Comparison of ENCODE assay signal across 22 cellular contexts in the genomic region with DNA sequence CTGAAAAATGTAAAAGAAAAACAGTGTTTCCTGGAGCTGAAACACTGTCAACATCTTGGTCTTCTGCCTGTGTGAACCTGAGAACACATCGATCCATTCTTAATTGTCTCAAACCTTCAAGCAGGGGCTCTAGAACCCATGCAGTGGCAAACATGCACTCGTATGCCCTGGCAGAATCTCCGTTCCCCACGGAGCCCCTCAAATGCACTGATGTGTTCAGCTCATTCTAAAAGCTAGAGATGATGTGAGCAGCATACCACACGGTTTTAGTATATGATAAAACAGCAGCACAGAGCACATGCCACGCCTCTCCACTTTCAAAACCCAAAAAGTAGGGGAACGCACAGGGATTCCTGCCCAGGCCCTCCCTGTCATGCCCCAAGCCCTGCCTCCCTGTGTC. TPM values are rescaled to one million over a fixed set of nuclear protein-coding genes. Genes with fewer than 3 reads are reported as not detected.
DNase-seq lines count a peak whose midpoint lies in the region; ATAC-seq, FAIRE-seq and TF ChIP-seq lines count a peak whose summit lies in the region.
"Had no signal": no experiment of that assay in that cellular context is flagged by ENCODE, and none has a peak within 500 bp of the region (broad histone marks: within the 10 kb centered on the region; RNA-seq: fewer than 3 reads in every experiment).

No MANE protein-coding gene starts in this region.

- peaks cover 24% of the 10 kb centered on the region for H3K4me1 Mint-ChIP-seq in T-helper 17 cell

- no peak for TF ChIP-seq RAD21 in K562 (CRISPR knock-in tag; conservative IDR thresholded peaks at IDR 0.05 in 1 of 2, IDR thresholded peaks at IDR 0.05 in 1 of 2)

- no TSS peak for BruUV-seq in K562 (replicated peaks; lab: Mats Ljungman, UMichigan)

- CTCF ChIA-PET in K562 (lab: Yijun Ruan, JAX; ENCODE audit: low intra/inter-chr PET ratio): no interaction called here

- FAIRE-seq in K562 (lab: Jason Lieb, UNC): no peak
- FAIRE-seq: GM12891, H1 had no signal

- H3K27ac Mint-ChIP-seq in T-helper 17 cell: peak overlapping the region; percentile 39

- peaks cover 2% of the 10 kb centered on the region for H3K79me1 ChIP-seq in neuronal stem cell (ENCODE audit: low read depth, low read length)

- no peak overlapping the region for H3K4ac ChIP-seq in neuronal stem cell (ENCODE audit: low read length)

- H3K4me2 ChIP-seq in K562 (ENCODE audit: insufficient read depth, low read length) (no peak overlapping the region), neuronal stem cell (ENCODE audit: insufficient read depth, low read length, poor library complexity, severe bottlenecking) (no peak overlapping the region)

- no peaks in the 10 kb centered on the region for H3K27me3 Mint-ChIP-seq in T-helper 17 cell
- H3K27me3 Mint-ChIP-seq: CD4-positive, alpha-beta memory T cell had no signal

- H4K8ac ChIP-seq in neuronal stem cell (ENCODE audit: low read depth, low read length): no peak overlapping the region

- intact Hi-C loops in K562 (cut with micrococcal nuclease): no loop called here

- no peak overlapping the region for H3K18ac ChIP-seq in neuronal stem cell (ENCODE audit: low read length)

- peaks cover 17 to 33% of the 10 kb centered on the region in 2 experiments for H3K4me1 ChIP-seq in K562 (replicated peaks in 1 of 2; ENCODE audit: control insufficient read depth in 2 of 2, insufficient read depth in 2 of 2, low read length in 2 of 2)
- H3K4me1 ChIP-seq in neuronal stem cell (ENCODE audit: control insufficient read depth in 2 of 2, insufficient read depth in 1 of 2, low read depth in 1 of 2, low read length in 2 of 2): peaks cover 0 to 2% of the 10 kb centered on the region in 2 donors

- H3K27ac ChIP-seq in K562 (ENCODE audit: extremely low read depth, low read depth, low read length) (no peak overlapping the region), neuronal stem cell (replicated peaks; ENCODE audit: low read length) (no peak overlapping the region)

- H3K9me1 ChIP-seq in K562 (ENCODE audit: control insufficient read depth, insufficient read depth, low read length): no peaks in the 10 kb centered on the region

- TF ChIP-seq CTCF in K562 (IDR thresholded peaks at IDR 0.05 in 2 of 3, conservative IDR thresholded peaks at IDR 0.05 in 1 of 3; ENCODE audit: insufficient read depth in 2 of 3, low read depth in 1 of 3, low read length in 3 of 3): no peak
- TF ChIP-seq CTCF in GM13977 (IDR thresholded peaks at IDR 0.05; ENCODE audit: extremely low read depth, insufficient read depth, missing control alignments): no peak

- H2AFZ ChIP-seq in K562 (ENCODE audit: low read depth, low read length) (no peak overlapping the region), neuronal stem cell (ENCODE audit: low read length) (no peak overlapping the region)

- H2BK15ac ChIP-seq in neuronal stem cell (ENCODE audit: low read length): no peak overlapping the region

- H3K4me3 ChIP-seq in K562 (no peak overlapping the region), neuronal stem cell (ENCODE audit: low read length in 2 of 2) (no peak overlapping the region)

- no peak overlapping the region for H3K4me3 Mint-ChIP-seq in T-helper 17 cell
- H3K4me3 Mint-ChIP-seq: CD4-positive, alpha-beta memory T cell had no signal

- no peak overlapping the region for H2BK120ac ChIP-seq in neuronal stem cell (ENCODE audit: low read depth, low read length)

- no peaks in the 10 kb centered on the region for H3K27me3 ChIP-seq in K562 (ENCODE audit: control insufficient read depth in 2 of 2, insufficient read depth in 2 of 2, low read length in 2 of 2)
- H3K27me3 ChIP-seq in neuronal stem cell (ENCODE audit: control insufficient read depth in 3 of 3, insufficient read depth in 3 of 3, low read depth in 1 of 3, low read length in 3 of 3): no peaks in the 10 kb centered on the region

- H2AK5ac ChIP-seq in neuronal stem cell (ENCODE audit: low read depth, low read length): no peak overlapping the region

- no peak overlapping the region for H2BK5ac ChIP-seq in neuronal stem cell (ENCODE audit: low read length)

- H3K79me2 ChIP-seq in K562 (ENCODE audit: control insufficient read depth, insufficient read depth, low read length): peaks cover 11% of the 10 kb centered on the region; the same call in 2 of the 3 replicates

- no peak for TF ChIP-seq POLR2A in K562 (conservative IDR thresholded peaks at IDR 0.05)

- no peak overlapping the region for H3K14ac ChIP-seq in neuronal stem cell (ENCODE audit: low read length)

- no peak for ATAC-seq in T-helper 17 cell
- ATAC-seq in K562: no peak
- ATAC-seq in HG02610 (IDR thresholded peaks at IDR 0.05; ENCODE audit: unreplicated experiment): no peak

- H3K9me3 ChIP-seq in T-helper 17 cell (ENCODE audit: control insufficient read depth, low read length, poor library complexity, severe bottlenecking) (peaks cover 5% of the 10 kb centered on the region), K562 (replicated peaks; ENCODE audit: control insufficient read depth, insufficient read depth, low read depth, low read length) (peaks cover 8% of the 10 kb centered on the region), neuronal stem cell (replicated peaks in 1 of 2; ENCODE audit: control insufficient read depth in 2 of 2, insufficient read depth in 1 of 2, low read depth in 1 of 2, low read length in 2 of 2) (peaks cover 7 to 8% of the 10 kb centered on the region in 2 donors)

- no peaks in the 10 kb centered on the region for H4K20me1 ChIP-seq in K562 (replicated peaks; ENCODE audit: control insufficient read depth, insufficient read depth, low read length)

- H3K36me3 ChIP-seq in K562 (ENCODE audit: control insufficient read depth, insufficient read depth, low read length) (peaks cover 22% of the 10 kb centered on the region; the same call in 2 of the 3 replicates), neuronal stem cell (replicated peaks in 1 of 2; ENCODE audit: control insufficient read depth in 2 of 2, insufficient read depth in 2 of 2, low read length in 2 of 2) (no peaks in the 10 kb centered on the region)

- TF ChIP-seq EP300 in K562 (IDR thresholded peaks at IDR 0.05; ENCODE audit: low read length): no peak

- H2BK12ac ChIP-seq in neuronal stem cell (ENCODE audit: low read length): no peak overlapping the region

- H3K9ac ChIP-seq in K562 (ENCODE audit: insufficient read depth in 1 of 2, low read depth in 2 of 2, low read length in 2 of 2) (no peak overlapping the region), neuronal stem cell (ENCODE audit: low read depth, low read length, poor library complexity) (no peak overlapping the region)

- DNase-seq in T-helper 17 cell: no peak
- no peak for DNase-seq in K562 (ENCODE audit: extremely low read depth in 1 of 4, low spot score in 3 of 4)
- DNase-seq in neuronal stem cell (ENCODE audit: low spot score): no peak
- DNase-seq in LoVo (ENCODE audit: low spot score): no peak
- no peak for DNase-seq in GM13977 (ENCODE audit: low spot score)
- DNase-seq: C1 segment of cervical spinal cord; Calu3; CD4-positive, alpha-beta memory T cell; COR-L47; DMS53; DMS79 treated with DMSO at 0.1 percent for 48 hours; GF-D8; H7; HCEC 1CT had no signal

- no peak overlapping the region for H4K91ac ChIP-seq in neuronal stem cell (ENCODE audit: low read depth, low read length, poor library complexity)

- in situ Hi-C loops in K562 (cut with MboI) (no loop called here), GM13977 (cut with MboI; ENCODE audit: low pct_unique_long_range_greater_than_20kb, low sequenced_read_pairs, unreplicated experiment) (no loop called here)

- 94% methylated on average over 5 of the region's 7 CpGs for WGBS in K562 (ENCODE audit: insufficient coverage, low coverage, missing lambda C conversion rate)
- WGBS in neuronal stem cell (ENCODE audit: extremely low coverage in 2 of 2, insufficient read length in 2 of 2, insufficient replicate concordance in 1 of 2), 2 donors: no CpG with 5 or more reads among the region's 7 CpGs

- H3K36me3 Mint-ChIP-seq in T-helper 17 cell (ENCODE audit: low read depth): peaks cover 4% of the 10 kb centered on the region

- POLR2A ChIA-PET in K562 (lab: Yijun Ruan, JAX): no interaction called here

- H3K23ac ChIP-seq in neuronal stem cell (ENCODE audit: low read depth, low read length, poor library complexity): peak overlapping the region; percentile 13

RNA-seq across cellular contexts. Expression of gene ZFYVE28, which starts 44.9 kb away (rescaled TPM):
- total RNA-seq in T-helper 17 cell (10 to 100 TPM; 49.4 to 63.6 TPM), K562 (2014; rRNA removed) (11.9 and 15.6 TPM in 2 replicates), K562 (2014; rRNA removed; fragmentation: Illumina TruSeq; extraction: Trizol) (5.0 and 6.1 TPM in 2 replicates), K562 (2015; rRNA removed; fragmentation: Illumina TruSeq; extraction: Trizol) (10.7 and 11.0 TPM in 2 replicates), K562 (2021) (24.8 and 25.1 TPM in 2 replicates)
- 99.5 and 128 TPM in 2 replicates for total RNA-seq in K562 (2011; cell fraction: chromatin; rRNA removed; ENCODE audit: low replicate concordance)
- total RNA-seq in K562 (2011; cell fraction: nucleolus; rRNA removed): 69.4 and 77.0 TPM in 2 replicates
- total RNA-seq in K562 (2011; cell fraction: nucleoplasm; rRNA removed): 69.0 and 126 TPM in 2 replicates
- polyA plus RNA-seq in K562 (2011; rRNA removed) (8.2 and 13.7 TPM in 2 replicates), K562 (2014; fragmentation: Illumina TruSeq; extraction: Trizol) (8.9 and 10.3 TPM in 2 replicates), K562 (2014; fragmentation: Nextera tagmentation; extraction: Ambion mirVana) (1 to 10 TPM; 1.3 to 2.1 TPM), K562 (2014; rRNA removed) (16.2 and 20.0 TPM in 2 replicates)
- polyA plus RNA-seq in K562 (2011; cell fraction: cytosol; rRNA removed): 10.1 and 10.3 TPM in 2 replicates
- polyA plus RNA-seq in K562 (2011; cell fraction: nucleus; rRNA removed): 85.0 and 102 TPM in 2 replicates
- polyA plus RNA-seq in K562 (2012): 15.0 and 16.5 TPM in 2 replicates
- polyA minus RNA-seq in K562 (2011; rRNA and poly(A)+ RNA removed): 10.9 and 12.1 TPM in 2 replicates
- 7.9 and 11.7 TPM in 2 replicates for polyA minus RNA-seq in K562 (2011; cell fraction: cytosol; rRNA and poly(A)+ RNA removed)
- polyA minus RNA-seq in K562 (2011; cell fraction: nucleus; rRNA and poly(A)+ RNA removed): 20.1 and 25.1 TPM in 2 replicates
- 0.15 TPM for polyA plus RNA-seq in neuronal stem cell (2013, experiment 1 of 2)
- polyA plus RNA-seq in neuronal stem cell (2013, experiment 2 of 2): 0.12 TPM

RNA-seq across cellular contexts. Expression of gene CFAP99, which starts 45.2 kb away (rescaled TPM):
- under 1 TPM; 0.32 to 0.63 TPM for total RNA-seq in T-helper 17 cell
- total RNA-seq in K562 (2011; cell fraction: chromatin; rRNA removed; ENCODE audit: low replicate concordance): 0.37 TPM in 1 of 2 replicates, not detected in the other
- total RNA-seq in K562 (2011; cell fraction: nucleolus; rRNA removed): 0.17 TPM in 1 of 2 replicates, not detected in the other
- total RNA-seq in K562 (2011; cell fraction: nucleoplasm; rRNA removed): 0.66 TPM in 1 of 2 replicates, not detected in the other
- total RNA-seq in K562 (2014; rRNA removed): 0.12 TPM in 1 of 2 replicates, not detected in the other
- total RNA-seq in K562 (2014; rRNA removed; fragmentation: Illumina TruSeq; extraction: Trizol): not detected in 2 replicates
- not detected in 2 replicates for total RNA-seq in K562 (2015; rRNA removed; fragmentation: Illumina TruSeq; extraction: Trizol)
- 0.18 and 0.22 TPM in 2 replicates for total RNA-seq in K562 (2021)
- polyA plus RNA-seq in K562 (2011; rRNA removed): 0.07 and 0.12 TPM in 2 replicates
- polyA plus RNA-seq in K562 (2011; cell fraction: cytosol; rRNA removed): 0.07 and 0.12 TPM in 2 replicates
- polyA plus RNA-seq in K562 (2011; cell fraction: nucleus; rRNA removed): 0.11 and 0.24 TPM in 2 replicates
- 0.23 and 0.32 TPM in 2 replicates for polyA plus RNA-seq in K562 (2012)
- polyA plus RNA-seq in K562 (2014; fragmentation: Illumina TruSeq; extraction: Trizol): 0.09 and 0.17 TPM in 2 replicates
- not detected for polyA plus RNA-seq in K562 (2014; fragmentation: Nextera tagmentation; extraction: Ambion mirVana)
- polyA plus RNA-seq in K562 (2014; rRNA removed): not detected in 2 replicates
- polyA minus RNA-seq in K562 (2011; rRNA and poly(A)+ RNA removed): not detected in 2 replicates
- polyA minus RNA-seq in K562 (2011; cell fraction: cytosol; rRNA and poly(A)+ RNA removed): not detected in 2 replicates
- polyA minus RNA-seq in K562 (2011; cell fraction: nucleus; rRNA and poly(A)+ RNA removed): not detected in 2 replicates
- polyA plus RNA-seq in neuronal stem cell (2013, experiment 1 of 2): not detected
- not detected for polyA plus RNA-seq in neuronal stem cell (2013, experiment 2 of 2)
- total RNA-seq: A172, A673, Calu3, Daoy, G401, H1, H7 had no signal
- polyA plus RNA-seq: BJ; CD4-positive, alpha-beta memory T cell; H1 had no signal
